In genomic region chr7:66740302-66740979, GRCh38 we compare ENCODE assay signal across 1 cellular context.
TF ChIP-seq lines count a peak whose summit lies in the region.

Gene RABGEF1, plus strand, starts transcription at chr7:66740733. Its CDS starts 31,167 bp downstream, at chr7:66771900.

TF ChIP-seq in GM23338, 12 proteins besides CTCF, POLR2A, EP300 and RAD21 (continued from another document):
- TF ChIP-seq REST (IDR thresholded peaks at IDR 0.05; ENCODE audit: unreplicated experiment) = no peak
- TF ChIP-seq EZH2phosphoT487 (IDR thresholded peaks at IDR 0.05; ENCODE audit: unreplicated experiment) = no peak
- no peak for TF ChIP-seq EZH2 (IDR thresholded peaks at IDR 0.05; ENCODE audit: low read depth, unreplicated experiment)
- no peak for TF ChIP-seq NANOG (IDR thresholded peaks at IDR 0.05; ENCODE audit: borderline replicate concordance)
